In genomic region chr10:17201165-17202013, GRCh38 we compare ENCODE assay signal across 8 cellular contexts. TPM values are rescaled to one million over a fixed set of nuclear protein-coding genes. Genes with fewer than 3 reads are reported as not detected.
DNase-seq lines count a peak whose midpoint lies in the region; ATAC-seq and TF ChIP-seq lines count a peak whose summit lies in the region.

Gene TRDMT1, minus strand, starts transcription at chr10:17201672. Its CDS starts 38 bp downstream, at chr10:17201634.

- DNase-seq in AG08396 (ENCODE audit: low spot score) = peak; percentile 89
- peak; percentile 82 for DNase-seq in NCI-H446 treated with DMSO at 0.1 percent for 48 hours (lab: John Stamatoyannopoulos, UW)
- peak; percentile 96 for DNase-seq in activated CD4-positive, alpha-beta T cell treated with anti-CD3 and anti-CD28 coated beads, Interleukin-2, amount 10 ng/mL, durations not matched to agents 24 days and 14 days
- peak; percentile 94 for DNase-seq in coronary artery (ENCODE audit: low spot score)
- peak; percentile 87 for DNase-seq in left lobe of liver (ENCODE audit: low spot score)
- peak; percentile 79 for DNase-seq in stimulated activated CD4-positive, alpha-beta T cell treated with anti-CD3 and anti-CD28 coated beads, Interleukin-1b, Interleukin-23, amount 100 ng/mL, for 48 hours

- peak within 1 kb of the TSS; percentile 92 for H3K27ac Mint-ChIP-seq in activated CD4-positive, alpha-beta T cell treated with anti-CD3 and anti-CD28 coated beads, Interleukin-2, amount 10 ng/mL, durations not matched to agents 24 days and 14 days

- H3K4me3 Mint-ChIP-seq in activated CD4-positive, alpha-beta T cell treated with anti-CD3 and anti-CD28 coated beads, Interleukin-2, amount 10 ng/mL, durations not matched to agents 24 days and 14 days = peak within 1 kb of the TSS; percentile 95

- H3K27me3 Mint-ChIP-seq in activated CD4-positive, alpha-beta T cell treated with anti-CD3 and anti-CD28 coated beads, Interleukin-2, amount 10 ng/mL, durations not matched to agents 24 days and 14 days = no peaks in the 10 kb centered on the region

- peak; percentile 94 for ATAC-seq in GM18868 (IDR thresholded peaks at IDR 0.05; ENCODE audit: unreplicated experiment)
- peak; percentile 91 for ATAC-seq in HG03097 (IDR thresholded peaks at IDR 0.05; ENCODE audit: low FRiP score, unreplicated experiment)
- peak; percentile 99 for ATAC-seq in left lobe of liver

- H3K4me3 ChIP-seq in coronary artery = peak within 1 kb of the TSS; percentile 84

- peaks cover 35% of the 10 kb centered on the region for H3K4me1 Mint-ChIP-seq in activated CD4-positive, alpha-beta T cell treated with anti-CD3 and anti-CD28 coated beads, Interleukin-2, amount 10 ng/mL, durations not matched to agents 24 days and 14 days

- no peak for TF ChIP-seq CTCF in coronary artery (IDR thresholded peaks at IDR 0.05)

- H3K36me3 Mint-ChIP-seq in activated CD4-positive, alpha-beta T cell treated with anti-CD3 and anti-CD28 coated beads, Interleukin-2, amount 10 ng/mL, durations not matched to agents 24 days and 14 days (ENCODE audit: low read depth) = no peaks in the 10 kb centered on the region

- peak within 1 kb of the TSS; percentile 97 for H3K27ac ChIP-seq in coronary artery

- no peaks in the 10 kb centered on the region for H3K9me3 Mint-ChIP-seq in activated CD4-positive, alpha-beta T cell treated with anti-CD3 and anti-CD28 coated beads, Interleukin-2, amount 10 ng/mL, durations not matched to agents 24 days and 14 days

- intact Hi-C loops in activated CD4-positive, alpha-beta T cell treated with anti-CD3 and anti-CD28 coated beads, Interleukin-2, amount 10 ng/mL, durations not matched to agents 24 days and 14 days (cut with micrococcal nuclease) = loop anchor here (1.0 to 10.0 kb wide), 7 partner anchors 15 to 1453 kb away; partner anchors contain the start of genes ARL5B, NSUN6 and RSU1

RNA-seq across cellular contexts. Expression of gene TRDMT1, which starts in this region (rescaled TPM):
- 3.9 and 5.6 TPM in 2 replicates for total RNA-seq in activated CD4-positive, alpha-beta T cell treated with anti-CD3 and anti-CD28 coated beads, Interleukin-2, amount 10 ng/mL, durations not matched to agents 24 days and 14 days
- 1.1 TPM for total RNA-seq in left lobe of liver

Comparison
In these comparisons a context has a peak if more than half of its experiments do, and no peak if none do; other contexts are left out.
1. Peak in every context shown above with its lines: DNase-seq, ATAC-seq, H3K4me3 ChIP-seq and H3K27ac ChIP-seq.